In the genomic region with DNA sequence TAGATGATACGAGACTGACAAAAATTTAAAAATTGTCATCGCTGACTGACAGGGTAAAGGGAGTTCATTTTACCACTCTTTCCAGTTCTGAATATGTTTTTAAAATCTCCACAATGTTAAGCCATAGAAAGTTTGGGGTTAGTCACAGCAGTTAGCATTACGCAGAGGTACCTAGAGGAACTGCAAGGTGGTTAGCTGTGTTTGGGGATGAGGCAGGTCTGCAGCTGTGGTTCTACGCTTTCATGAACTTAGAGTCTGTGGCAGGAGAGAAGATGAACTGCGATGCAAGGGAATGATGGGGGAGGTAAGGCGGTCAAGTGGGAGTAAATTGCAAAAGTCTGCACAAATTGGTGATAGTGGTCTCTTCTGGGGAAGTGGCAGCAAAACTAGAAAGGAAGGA, we compare ENCODE assay signal across 11 cellular contexts. TPM values are rescaled to one million over a fixed set of nuclear protein-coding genes. Genes with fewer than 3 reads are reported as not detected.
DNase-seq lines count a peak whose midpoint lies in the region; ATAC-seq and TF ChIP-seq lines count a peak whose summit lies in the region.
"Had no signal": no experiment of that assay in that cellular context is flagged by ENCODE, and none has a peak within 500 bp of the region (broad histone marks: within the 10 kb centered on the region; RNA-seq: fewer than 3 reads in every experiment).

No MANE protein-coding gene starts in this region.

- H3K27me3 ChIP-seq in left ventricle myocardium inferior (ENCODE audit: low read depth) (no peaks in the 10 kb centered on the region), testis (no peaks in the 10 kb centered on the region)

- H3K4me3 ChIP-seq in left ventricle myocardium inferior = no peak overlapping the region
- H3K4me3 ChIP-seq in testis = no peak overlapping the region
- H3K4me3 ChIP-seq: PC-9 had no signal

- H3K4me1 ChIP-seq in left ventricle myocardium inferior (peaks cover 5% of the 10 kb centered on the region), testis (peaks cover 16% of the 10 kb centered on the region)

- no peak for DNase-seq in left ventricle myocardium inferior
- no peak for DNase-seq in left cardiac atrium
- peak; percentile 88 for DNase-seq in Kasumi-1 (lab: John Stamatoyannopoulos, UW)
- no peak for DNase-seq in testis
- DNase-seq in NCI-H2171 treated with DMSO at 0.1 percent for 48 hours (lab: John Stamatoyannopoulos, UW) = no peak
- no peak for DNase-seq in foreskin melanocyte
- DNase-seq: activated T-cell treated with anti-CD3 and anti-CD28 coated beads for 4 hours, anterior cingulate cortex, PC-9 had no signal

- H3K27ac ChIP-seq in left ventricle myocardium inferior (replicated peaks) (peak overlapping the region; percentile 18), testis (peak overlapping the region; percentile 40 to 57)
- H3K27ac ChIP-seq: PC-9 had no signal

- 75 to 78% methylated on average over 6 of the region's 6 CpGs for WGBS in testis, 2 donors

- ATAC-seq in left cardiac atrium (no peak), HG02642 (IDR thresholded peaks at IDR 0.05; ENCODE audit: poor library complexity, unreplicated experiment) (peak; percentile 70), HG03571 (IDR thresholded peaks at IDR 0.05; ENCODE audit: unreplicated experiment) (no peak)

- intact Hi-C loops in left ventricle myocardium inferior (cut with micrococcal nuclease) (no loop called here), left cardiac atrium (cut with DNase I) (no loop called here), testis (cut with DNase I; ENCODE audit: low total_unique reads) (no loop called here)

- TF ChIP-seq POLR2A in testis (IDR thresholded peaks at IDR 0.05) = no peak

- H3K9me3 ChIP-seq in left ventricle myocardium inferior (replicated peaks) (peaks cover 7% of the 10 kb centered on the region), testis (no peaks in the 10 kb centered on the region)

- TF ChIP-seq CTCF in left ventricle myocardium inferior (IDR thresholded peaks at IDR 0.05; ENCODE audit: borderline replicate concordance) = no peak
- no peak for TF ChIP-seq CTCF in testis (IDR thresholded peaks at IDR 0.05)

- H3K36me3 ChIP-seq in left ventricle myocardium inferior (no peaks in the 10 kb centered on the region), testis (ENCODE audit: low read depth, missing control alignments) (no peaks in the 10 kb centered on the region)

RNA-seq across cellular contexts. Expression of a gene that starts 38.8 kb away (rescaled TPM):
- total RNA-seq in left ventricle myocardium inferior (37.0 TPM), left cardiac atrium (10 to 100 TPM; 37.3 to 52.6 TPM), testis (10 to 100 TPM; 48.4 to 59.5 TPM)
- 38.5 TPM for polyA plus RNA-seq in testis (ENCODE audit: insufficient read depth, low read depth, low replicate concordance)

Comparison
In these comparisons a context has a peak if more than half of its experiments do, and no peak if none do; other contexts are left out.
1. DNase-seq: peak in Kasumi-1 (2 of 2); none in left ventricle myocardium inferior (single experiment), left cardiac atrium (single experiment), testis (single experiment), NCI-H2171 treated with DMSO at 0.1 percent for 48 hours (single experiment) and foreskin melanocyte (single experiment).